1 cellular context compared by ENCODE assay signal in the genomic region with DNA sequence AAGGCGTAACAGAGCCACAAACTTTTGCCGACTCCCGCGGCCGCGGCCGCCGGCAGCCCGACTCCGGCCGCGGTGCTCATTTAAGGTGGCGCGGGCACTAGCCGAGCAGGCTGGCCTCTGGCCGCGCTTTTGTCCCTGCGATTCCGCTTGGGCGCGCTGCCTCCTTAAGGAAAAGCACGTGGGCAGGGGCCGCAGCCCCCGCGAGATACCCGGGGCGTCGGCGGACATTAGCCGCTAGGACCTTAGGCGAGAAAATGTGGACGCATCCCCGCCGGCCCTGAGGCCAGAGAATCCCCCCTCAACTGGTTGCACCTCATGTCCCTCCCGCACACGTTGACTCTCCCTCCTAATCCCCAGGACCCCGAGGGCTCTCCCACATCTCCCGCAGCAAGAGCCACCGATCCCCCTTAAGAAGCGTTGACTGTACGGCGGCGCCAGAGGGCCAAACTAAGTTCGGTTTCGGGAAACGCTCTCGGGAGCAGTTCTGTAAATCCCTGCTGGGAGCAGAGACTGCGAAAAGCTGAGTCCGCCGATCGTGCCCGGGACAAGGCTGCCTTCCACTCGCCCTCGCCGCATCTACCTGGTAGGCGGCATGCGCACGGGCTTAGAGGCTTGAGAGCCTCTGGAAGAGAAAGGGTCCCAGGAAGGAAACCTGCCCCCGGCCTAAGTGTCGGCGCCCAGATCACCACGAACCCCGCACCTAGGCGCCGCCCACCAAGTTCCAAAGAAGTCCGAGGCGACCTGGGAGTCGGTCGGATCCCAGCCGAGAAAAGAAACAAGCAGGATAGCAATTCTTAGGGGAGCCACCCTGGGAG.
TF ChIP-seq lines count a peak whose summit lies in the region.

No MANE protein-coding gene starts in this region.

TF ChIP-seq in K562, 482 proteins besides CTCF, POLR2A, EP300 and RAD21 (continued from another document and continues in another):
- TF ChIP-seq HINFP (tag; conservative IDR thresholded peaks at IDR 0.05; ENCODE audit: low read depth), result peak; percentile 63
- peak; percentile 93 for TF ChIP-seq MYC (IDR thresholded peaks at IDR 0.05; ENCODE audit: low read depth, low read length)
- TF ChIP-seq MYC (CRISPR knock-in tag; IDR thresholded peaks at IDR 0.05; ENCODE audit: borderline replicate concordance, low read depth), result peak; percentile 65; the same call in 1 of the 2 replicates
- peak in 1 of 2 experiments; percentile 20; a peak in 1 of 4 replicates for TF ChIP-seq MLLT1 (IDR thresholded peaks at IDR 0.05)
- no peak for TF ChIP-seq BRCA1 (IDR thresholded peaks at IDR 0.05)
- TF ChIP-seq BRCA1 (CRISPR knock-in tag; IDR thresholded peaks at IDR 0.05), result no peak
- no peak for TF ChIP-seq KLF13 (tag; IDR thresholded peaks at IDR 0.05; ENCODE audit: borderline replicate concordance, low read depth)
- TF ChIP-seq, protein P1, sequence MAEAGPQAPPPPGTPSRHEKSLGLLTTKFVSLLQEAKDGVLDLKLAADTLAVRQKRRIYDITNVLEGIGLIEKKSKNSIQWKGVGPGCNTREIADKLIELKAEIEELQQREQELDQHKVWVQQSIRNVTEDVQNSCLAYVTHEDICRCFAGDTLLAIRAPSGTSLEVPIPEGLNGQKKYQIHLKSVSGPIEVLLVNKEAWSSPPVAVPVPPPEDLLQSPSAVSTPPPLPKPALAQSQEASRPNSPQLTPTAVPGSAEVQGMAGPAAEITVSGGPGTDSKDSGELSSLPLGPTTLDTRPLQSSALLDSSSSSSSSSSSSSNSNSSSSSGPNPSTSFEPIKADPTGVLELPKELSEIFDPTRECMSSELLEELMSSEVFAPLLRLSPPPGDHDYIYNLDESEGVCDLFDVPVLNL (CRISPR knock-in tag; IDR thresholded peaks at IDR 0.05; ENCODE audit: low read depth), result no peak
- TF ChIP-seq, protein P2, sequence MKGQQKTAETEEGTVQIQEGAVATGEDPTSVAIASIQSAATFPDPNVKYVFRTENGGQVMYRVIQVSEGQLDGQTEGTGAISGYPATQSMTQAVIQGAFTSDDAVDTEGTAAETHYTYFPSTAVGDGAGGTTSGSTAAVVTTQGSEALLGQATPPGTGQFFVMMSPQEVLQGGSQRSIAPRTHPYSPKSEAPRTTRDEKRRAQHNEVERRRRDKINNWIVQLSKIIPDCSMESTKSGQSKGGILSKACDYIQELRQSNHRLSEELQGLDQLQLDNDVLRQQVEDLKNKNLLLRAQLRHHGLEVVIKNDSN (CRISPR knock-in tag; IDR thresholded peaks at IDR 0.05), result peak; percentile 84
- TF ChIP-seq KAT7 (CRISPR knock-in tag; IDR thresholded peaks at IDR 0.05; ENCODE audit: borderline replicate concordance), result no peak
- TF ChIP-seq HNRNPL (IDR thresholded peaks at IDR 0.05; ENCODE audit: low read depth, low read length), result no peak
- TF ChIP-seq SP2 (IDR thresholded peaks at IDR 0.05; ENCODE audit: extremely low read depth, low read depth, low read length, poor library complexity, severe bottlenecking), result no peak
- peak; percentile 56 for TF ChIP-seq RBM25 (IDR thresholded peaks at IDR 0.05; ENCODE audit: low read depth, low read length, severe bottlenecking)
- no peak for TF ChIP-seq BRD9 (IDR thresholded peaks at IDR 0.05; ENCODE audit: low read depth, partially characterized antibody)
- no peak for TF ChIP-seq ZNF384 (IDR thresholded peaks at IDR 0.05; ENCODE audit: low read depth, low read length)
- TF ChIP-seq ARHGAP35 (IDR thresholded peaks at IDR 0.05; ENCODE audit: partially characterized antibody), result no peak
- TF ChIP-seq HDAC8 (tag; IDR thresholded peaks at IDR 0.05), result no peak
- TF ChIP-seq MYBL2 (IDR thresholded peaks at IDR 0.05; ENCODE audit: low read depth), result no peak
- no peak for TF ChIP-seq MYBL2 (CRISPR knock-in tag; IDR thresholded peaks at IDR 0.05; ENCODE audit: borderline replicate concordance)
- TF ChIP-seq NONO (IDR thresholded peaks at IDR 0.05; ENCODE audit: low read depth in 2 of 2, low read length in 1 of 2), result no peak
- TF ChIP-seq, protein P3, sequence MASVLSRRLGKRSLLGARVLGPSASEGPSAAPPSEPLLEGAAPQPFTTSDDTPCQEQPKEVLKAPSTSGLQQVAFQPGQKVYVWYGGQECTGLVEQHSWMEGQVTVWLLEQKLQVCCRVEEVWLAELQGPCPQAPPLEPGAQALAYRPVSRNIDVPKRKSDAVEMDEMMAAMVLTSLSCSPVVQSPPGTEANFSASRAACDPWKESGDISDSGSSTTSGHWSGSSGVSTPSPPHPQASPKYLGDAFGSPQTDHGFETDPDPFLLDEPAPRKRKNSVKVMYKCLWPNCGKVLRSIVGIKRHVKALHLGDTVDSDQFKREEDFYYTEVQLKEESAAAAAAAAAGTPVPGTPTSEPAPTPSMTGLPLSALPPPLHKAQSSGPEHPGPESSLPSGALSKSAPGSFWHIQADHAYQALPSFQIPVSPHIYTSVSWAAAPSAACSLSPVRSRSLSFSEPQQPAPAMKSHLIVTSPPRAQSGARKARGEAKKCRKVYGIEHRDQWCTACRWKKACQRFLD (CRISPR knock-in tag; IDR thresholded peaks at IDR 0.05), result no peak
- no peak for TF ChIP-seq HEY1 (CRISPR knock-in tag; IDR thresholded peaks at IDR 0.05; ENCODE audit: borderline replicate concordance)
- TF ChIP-seq MAFK (IDR thresholded peaks at IDR 0.05; ENCODE audit: low read length), result no peak
- no peak for TF ChIP-seq ZNF586 (CRISPR knock-in tag; conservative IDR thresholded peaks at IDR 0.05)
- no peak for TF ChIP-seq SMARCC2 (IDR thresholded peaks at IDR 0.05; ENCODE audit: low read depth)
- TF ChIP-seq, protein P4, sequence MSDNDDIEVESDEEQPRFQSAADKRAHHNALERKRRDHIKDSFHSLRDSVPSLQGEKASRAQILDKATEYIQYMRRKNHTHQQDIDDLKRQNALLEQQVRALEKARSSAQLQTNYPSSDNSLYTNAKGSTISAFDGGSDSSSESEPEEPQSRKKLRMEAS (CRISPR knock-in tag; IDR thresholded peaks at IDR 0.05), result peak; percentile 91
- TF ChIP-seq NFYB (IDR thresholded peaks at IDR 0.05; ENCODE audit: extremely low read depth, insufficient read length), result no peak
- peak; percentile 92 for TF ChIP-seq TOE1 (IDR thresholded peaks at IDR 0.05; ENCODE audit: borderline replicate concordance)
- no peak for TF ChIP-seq TOE1 (CRISPR knock-in tag; IDR thresholded peaks at IDR 0.05; ENCODE audit: borderline replicate concordance, low read depth)
- TF ChIP-seq BHLHE40 (IDR thresholded peaks at IDR 0.05; ENCODE audit: low read length), result no peak
- 0 out of 4 replicates have a peak, but pooled peaks have one; percentile 24 to 26 for TF ChIP-seq RCOR1 (IDR thresholded peaks at IDR 0.05; ENCODE audit: borderline replicate concordance in 1 of 2, low read depth in 2 of 2, low read length in 2 of 2)
- no peak for TF ChIP-seq HES1 (IDR thresholded peaks at IDR 0.05; ENCODE audit: low read depth)
- TF ChIP-seq, protein P5, sequence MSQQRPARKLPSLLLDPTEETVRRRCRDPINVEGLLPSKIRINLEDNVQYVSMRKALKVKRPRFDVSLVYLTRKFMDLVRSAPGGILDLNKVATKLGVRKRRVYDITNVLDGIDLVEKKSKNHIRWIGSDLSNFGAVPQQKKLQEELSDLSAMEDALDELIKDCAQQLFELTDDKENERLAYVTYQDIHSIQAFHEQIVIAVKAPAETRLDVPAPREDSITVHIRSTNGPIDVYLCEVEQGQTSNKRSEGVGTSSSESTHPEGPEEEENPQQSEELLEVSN (IDR thresholded peaks at IDR 0.05; ENCODE audit: borderline replicate concordance in 1 of 2, extremely low read depth in 1 of 2, insufficient read depth in 1 of 2, insufficient read length in 1 of 2, low read depth in 1 of 2, low read length in 1 of 2, poor library complexity in 1 of 2, severe bottlenecking in 1 of 2), result peak; percentile 75 to 80
- peak; percentile 21 for TF ChIP-seq TAF9B (IDR thresholded peaks at IDR 0.05; ENCODE audit: partially characterized antibody)
- no peak for TF ChIP-seq RUNX1 (IDR thresholded peaks at IDR 0.05; ENCODE audit: low read depth)
- no peak for TF ChIP-seq MEF2A (IDR thresholded peaks at IDR 0.05; ENCODE audit: control insufficient read depth, low read depth, low read length)
- 0 out of 2 replicates have a peak, but pooled peaks have one; percentile 73 for TF ChIP-seq ZFP91 (CRISPR knock-in tag; IDR thresholded peaks at IDR 0.05)
- no peak for TF ChIP-seq OTX1 (CRISPR knock-in tag; IDR thresholded peaks at IDR 0.05)
- TF ChIP-seq TCF15 (CRISPR knock-in tag; IDR thresholded peaks at IDR 0.05), result no peak
- TF ChIP-seq ERF (CRISPR knock-in tag; IDR thresholded peaks at IDR 0.05), result no peak
- TF ChIP-seq PHF8 (IDR thresholded peaks at IDR 0.05; ENCODE audit: borderline replicate concordance, low read length), result peak; percentile 13; the same call in 1 of the 2 replicates
- no peak for TF ChIP-seq CBX8 (IDR thresholded peaks at IDR 0.05; ENCODE audit: borderline replicate concordance, extremely low read depth, low read depth, low read length, poor library complexity, severe bottlenecking)
- TF ChIP-seq ETV6 (IDR thresholded peaks at IDR 0.05; ENCODE audit: borderline replicate concordance in 1 of 2, low read depth in 2 of 2, low read length in 1 of 2), result no peak
- no peak for TF ChIP-seq ETV6 (CRISPR knock-in tag; IDR thresholded peaks at IDR 0.05; ENCODE audit: borderline replicate concordance)
- TF ChIP-seq SNRNP70 (optimal IDR thresholded peaks at IDR 0.05; ENCODE audit: low read depth, low read length), result no peak
- no peak for TF ChIP-seq NCOR1 (IDR thresholded peaks at IDR 0.05)
- TF ChIP-seq E2F3 (CRISPR knock-in tag; IDR thresholded peaks at IDR 0.05), result no peak
- TF ChIP-seq, protein P6, sequence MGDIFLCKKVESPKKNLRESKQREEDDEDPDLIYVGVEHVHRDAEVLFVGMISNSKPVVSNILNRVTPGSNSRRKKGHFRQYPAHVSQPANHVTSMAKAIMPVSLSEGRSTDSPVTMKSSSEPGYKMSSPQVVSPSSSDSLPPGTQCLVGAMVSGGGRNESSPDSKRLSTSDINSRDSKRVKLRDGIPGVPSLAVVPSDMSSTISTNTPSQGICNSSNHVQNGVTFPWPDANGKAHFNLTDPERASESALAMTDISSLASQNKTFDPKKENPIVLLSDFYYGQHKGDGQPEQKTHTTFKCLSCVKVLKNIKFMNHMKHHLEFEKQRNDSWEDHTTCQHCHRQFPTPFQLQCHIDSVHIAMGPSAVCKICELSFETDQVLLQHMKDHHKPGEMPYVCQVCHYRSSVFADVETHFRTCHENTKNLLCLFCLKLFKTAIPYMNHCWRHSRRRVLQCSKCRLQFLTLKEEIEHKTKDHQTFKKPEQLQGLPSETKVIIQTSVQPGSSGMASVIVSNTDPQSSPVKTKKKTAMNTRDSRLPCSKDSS (IDR thresholded peaks at IDR 0.05; ENCODE audit: low read depth, partially characterized antibody), result no peak
- TF ChIP-seq HSF4 (CRISPR knock-in tag; IDR thresholded peaks at IDR 0.05; ENCODE audit: borderline replicate concordance), result no peak
- TF ChIP-seq LCOR (CRISPR knock-in tag; IDR thresholded peaks at IDR 0.05), result peak; percentile 68; the same call in 1 of the 2 replicates
